ENCODE assay signal across 8 cellular contexts in genomic region chr18:77115461-77115907, GRCh38. TPM values are rescaled to one million over a fixed set of nuclear protein-coding genes. Genes with fewer than 3 reads are reported as not detected.
A peak's percentile ranks its signal among the peaks of the same experiment; 100 is the strongest.
DNase-seq lines count a peak whose midpoint lies in the region; ATAC-seq and TF ChIP-seq lines count a peak whose summit lies in the region.
"Had no signal": no experiment of that assay in that cellular context is flagged by ENCODE, and none has a peak within 500 bp of the region (broad histone marks: within the 10 kb centered on the region; RNA-seq: fewer than 3 reads in every experiment).

No MANE protein-coding gene starts in this region.

- H3K4me1 ChIP-seq in Panc1 (ENCODE audit: control insufficient read depth, insufficient read depth, low read length) (peaks cover 76% of the 10 kb centered on the region), skeletal muscle tissue (ENCODE audit: control insufficient read depth in 3 of 3, insufficient read depth in 3 of 3, low read length in 3 of 3) (peaks cover 36 to 75% (median 44%) of the 10 kb centered on the region in 3 donors)

- peaks cover 47% of the 10 kb centered on the region for H3K4me1 Mint-ChIP-seq in endothelial cell (ENCODE audit: unreplicated experiment)

- CTCF ChIA-PET in Panc1 (lab: Charles Lee), result no interaction called here

- no TSS peak for BruUV-seq in Panc1 (replicated peaks; lab: Mats Ljungman, UMichigan)

- peak overlapping the region in 1 of 3 donors; percentile 86 for H3K9ac ChIP-seq in skeletal muscle tissue (ENCODE audit: low read depth in 1 of 3, low read length in 3 of 3)

- ATAC-seq in GM21381 (IDR thresholded peaks at IDR 0.05; ENCODE audit: unreplicated experiment) (peak; percentile 12), Panc1 (no peak), GM19463 (IDR thresholded peaks at IDR 0.05; ENCODE audit: unreplicated experiment) (no peak)

- H3K4me3 ChIP-seq in Panc1 (ENCODE audit: low read depth in 2 of 2, low read length in 2 of 2), result no peak overlapping the region
- no peak overlapping the region for H3K4me3 ChIP-seq in skeletal muscle tissue (ENCODE audit: low read length in 3 of 3)

- TF ChIP-seq CTCF in Panc1 (IDR thresholded peaks at IDR 0.05), result no peak
- TF ChIP-seq CTCF in endothelial cell (IDR thresholded peaks at IDR 0.05; ENCODE audit: unreplicated experiment), result no peak

- peaks cover 11% of the 10 kb centered on the region for H3K36me3 Mint-ChIP-seq in endothelial cell (ENCODE audit: low read depth, unreplicated experiment)
- H3K36me3 Mint-ChIP-seq: IgD-negative memory B cell had no signal

- no peak for DNase-seq in Panc1 (ENCODE audit: low read depth, low spot score)
- DNase-seq in endothelial cell (ENCODE audit: low spot score), result no peak
- no peak for DNase-seq in stimulated activated CD4-positive, alpha-beta T cell treated with anti-CD3 and anti-CD28 coated beads, Interleukin-1b, Interleukin-23, amount 100 ng/mL, for 48 hours
- no peak for DNase-seq in NCI-H187 treated with DMSO at 0.1 percent for 48 hours (lab: John Stamatoyannopoulos, UW)

- peaks cover 19% of the 10 kb centered on the region for H3K27me3 Mint-ChIP-seq in endothelial cell (ENCODE audit: unreplicated experiment)
- H3K27me3 Mint-ChIP-seq: IgD-negative memory B cell had no signal

- in situ Hi-C loops in Panc1 (cut with HindIII; ENCODE audit: low pct_unique_long_range_greater_than_20kb, low sequenced_read_pairs), result no loop called here

- no peak overlapping the region for H3K4me3 Mint-ChIP-seq in endothelial cell (ENCODE audit: unreplicated experiment)
- H3K4me3 Mint-ChIP-seq: IgD-negative memory B cell had no signal

- H3K27me3 ChIP-seq in Panc1 (ENCODE audit: control insufficient read depth, insufficient read depth, low read length), result no peaks in the 10 kb centered on the region
- H3K27me3 ChIP-seq in skeletal muscle tissue (ENCODE audit: control insufficient read depth in 3 of 3, insufficient read depth in 3 of 3, low read length in 3 of 3), result no peaks in the 10 kb centered on the region

- H3K9me3 ChIP-seq in Panc1 (ENCODE audit: control insufficient read depth, insufficient read depth, low read depth, low read length) (no peaks in the 10 kb centered on the region), skeletal muscle tissue (ENCODE audit: control insufficient read depth in 3 of 3, low read length in 3 of 3) (no peaks in the 10 kb centered on the region)

- POLR2A ChIA-PET in Panc1 (lab: Charles Lee), result interaction anchor here (0.5 kb wide), 1 partner anchor 26 kb away, joined by 3 read pairs; no protein-coding TSS in a partner anchor

- intact Hi-C loops in Panc1 (cut with micrococcal nuclease; ENCODE audit: unreplicated experiment), result no loop called here

- H3K27ac ChIP-seq in Panc1 (ENCODE audit: low read length) (peak overlapping the region; percentile 94), skeletal muscle tissue (ENCODE audit: low read depth, low read length) (peak overlapping the region; percentile 99)

- no peaks in the 10 kb centered on the region for H3K9me3 Mint-ChIP-seq in endothelial cell (ENCODE audit: unreplicated experiment)
- H3K9me3 Mint-ChIP-seq: IgD-negative memory B cell had no signal

- H3K27ac Mint-ChIP-seq in endothelial cell (ENCODE audit: unreplicated experiment), result peak overlapping the region; percentile 94

- no peaks in the 10 kb centered on the region for H3K36me3 ChIP-seq in Panc1 (ENCODE audit: control insufficient read depth, insufficient read depth, low read length)
- H3K36me3 ChIP-seq in skeletal muscle tissue (ENCODE audit: control insufficient read depth in 3 of 3, insufficient read depth in 3 of 3, low read length in 3 of 3), result peaks cover 4 to 13% (median 5%) of the 10 kb centered on the region in 3 donors

RNA-seq across cellular contexts. Expression of gene MBP, which starts 17.1 kb away (rescaled TPM):
- total RNA-seq in Panc1 (2021; ENCODE audit: unreplicated experiment) (88.8 TPM), endothelial cell (ENCODE audit: unreplicated experiment) (9.7 TPM), skeletal muscle tissue (22.4 TPM)
- 59.2 TPM for polyA plus RNA-seq in Panc1 (2012; ENCODE audit: insufficient read length)
